2 cellular contexts compared by ENCODE assay signal in the genomic region with DNA sequence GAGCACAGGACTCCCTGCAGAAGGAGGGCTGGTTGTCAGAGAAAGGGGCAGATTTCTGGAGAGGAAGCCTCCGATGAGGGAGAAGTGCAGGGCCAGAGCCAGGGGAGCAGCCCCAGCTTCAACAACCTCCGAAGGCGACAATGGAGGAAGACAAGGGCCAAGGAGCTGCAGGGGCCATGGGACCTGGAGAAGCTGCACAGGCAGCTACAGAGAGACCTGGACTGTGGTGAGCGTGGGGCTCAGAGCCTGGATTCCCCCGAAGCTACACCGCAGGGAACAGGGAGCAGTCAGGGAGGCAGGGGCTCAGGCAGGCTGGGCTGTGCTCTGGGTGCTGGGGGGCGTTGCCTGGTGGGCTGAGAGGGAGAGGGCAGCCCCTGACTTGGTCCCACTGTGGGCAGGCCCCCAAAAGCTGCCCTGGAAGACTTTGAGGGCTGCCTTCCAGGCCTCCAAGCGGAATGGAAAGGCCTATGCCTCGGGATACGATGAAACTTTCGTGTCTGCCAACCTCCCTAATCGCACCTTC.
TF ChIP-seq lines count a peak whose summit lies in the region.

No MANE protein-coding gene starts in this region.

TF ChIP-seq in GM23338, 12 proteins besides CTCF, POLR2A, EP300 and RAD21 (continued from another document):
- TF ChIP-seq, protein P1, sequence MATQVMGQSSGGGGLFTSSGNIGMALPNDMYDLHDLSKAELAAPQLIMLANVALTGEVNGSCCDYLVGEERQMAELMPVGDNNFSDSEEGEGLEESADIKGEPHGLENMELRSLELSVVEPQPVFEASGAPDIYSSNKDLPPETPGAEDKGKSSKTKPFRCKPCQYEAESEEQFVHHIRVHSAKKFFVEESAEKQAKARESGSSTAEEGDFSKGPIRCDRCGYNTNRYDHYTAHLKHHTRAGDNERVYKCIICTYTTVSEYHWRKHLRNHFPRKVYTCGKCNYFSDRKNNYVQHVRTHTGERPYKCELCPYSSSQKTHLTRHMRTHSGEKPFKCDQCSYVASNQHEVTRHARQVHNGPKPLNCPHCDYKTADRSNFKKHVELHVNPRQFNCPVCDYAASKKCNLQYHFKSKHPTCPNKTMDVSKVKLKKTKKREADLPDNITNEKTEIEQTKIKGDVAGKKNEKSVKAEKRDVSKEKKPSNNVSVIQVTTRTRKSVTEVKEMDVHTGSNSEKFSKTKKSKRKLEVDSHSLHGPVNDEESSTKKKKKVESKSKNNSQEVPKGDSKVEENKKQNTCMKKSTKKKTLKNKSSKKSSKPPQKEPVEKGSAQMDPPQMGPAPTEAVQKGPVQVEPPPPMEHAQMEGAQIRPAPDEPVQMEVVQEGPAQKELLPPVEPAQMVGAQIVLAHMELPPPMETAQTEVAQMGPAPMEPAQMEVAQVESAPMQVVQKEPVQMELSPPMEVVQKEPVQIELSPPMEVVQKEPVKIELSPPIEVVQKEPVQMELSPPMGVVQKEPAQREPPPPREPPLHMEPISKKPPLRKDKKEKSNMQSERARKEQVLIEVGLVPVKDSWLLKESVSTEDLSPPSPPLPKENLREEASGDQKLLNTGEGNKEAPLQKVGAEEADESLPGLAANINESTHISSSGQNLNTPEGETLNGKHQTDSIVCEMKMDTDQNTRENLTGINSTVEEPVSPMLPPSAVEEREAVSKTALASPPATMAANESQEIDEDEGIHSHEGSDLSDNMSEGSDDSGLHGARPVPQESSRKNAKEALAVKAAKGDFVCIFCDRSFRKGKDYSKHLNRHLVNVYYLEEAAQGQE (IDR thresholded peaks at IDR 0.05; ENCODE audit: unreplicated experiment): no peak
- TF ChIP-seq, protein P2, sequence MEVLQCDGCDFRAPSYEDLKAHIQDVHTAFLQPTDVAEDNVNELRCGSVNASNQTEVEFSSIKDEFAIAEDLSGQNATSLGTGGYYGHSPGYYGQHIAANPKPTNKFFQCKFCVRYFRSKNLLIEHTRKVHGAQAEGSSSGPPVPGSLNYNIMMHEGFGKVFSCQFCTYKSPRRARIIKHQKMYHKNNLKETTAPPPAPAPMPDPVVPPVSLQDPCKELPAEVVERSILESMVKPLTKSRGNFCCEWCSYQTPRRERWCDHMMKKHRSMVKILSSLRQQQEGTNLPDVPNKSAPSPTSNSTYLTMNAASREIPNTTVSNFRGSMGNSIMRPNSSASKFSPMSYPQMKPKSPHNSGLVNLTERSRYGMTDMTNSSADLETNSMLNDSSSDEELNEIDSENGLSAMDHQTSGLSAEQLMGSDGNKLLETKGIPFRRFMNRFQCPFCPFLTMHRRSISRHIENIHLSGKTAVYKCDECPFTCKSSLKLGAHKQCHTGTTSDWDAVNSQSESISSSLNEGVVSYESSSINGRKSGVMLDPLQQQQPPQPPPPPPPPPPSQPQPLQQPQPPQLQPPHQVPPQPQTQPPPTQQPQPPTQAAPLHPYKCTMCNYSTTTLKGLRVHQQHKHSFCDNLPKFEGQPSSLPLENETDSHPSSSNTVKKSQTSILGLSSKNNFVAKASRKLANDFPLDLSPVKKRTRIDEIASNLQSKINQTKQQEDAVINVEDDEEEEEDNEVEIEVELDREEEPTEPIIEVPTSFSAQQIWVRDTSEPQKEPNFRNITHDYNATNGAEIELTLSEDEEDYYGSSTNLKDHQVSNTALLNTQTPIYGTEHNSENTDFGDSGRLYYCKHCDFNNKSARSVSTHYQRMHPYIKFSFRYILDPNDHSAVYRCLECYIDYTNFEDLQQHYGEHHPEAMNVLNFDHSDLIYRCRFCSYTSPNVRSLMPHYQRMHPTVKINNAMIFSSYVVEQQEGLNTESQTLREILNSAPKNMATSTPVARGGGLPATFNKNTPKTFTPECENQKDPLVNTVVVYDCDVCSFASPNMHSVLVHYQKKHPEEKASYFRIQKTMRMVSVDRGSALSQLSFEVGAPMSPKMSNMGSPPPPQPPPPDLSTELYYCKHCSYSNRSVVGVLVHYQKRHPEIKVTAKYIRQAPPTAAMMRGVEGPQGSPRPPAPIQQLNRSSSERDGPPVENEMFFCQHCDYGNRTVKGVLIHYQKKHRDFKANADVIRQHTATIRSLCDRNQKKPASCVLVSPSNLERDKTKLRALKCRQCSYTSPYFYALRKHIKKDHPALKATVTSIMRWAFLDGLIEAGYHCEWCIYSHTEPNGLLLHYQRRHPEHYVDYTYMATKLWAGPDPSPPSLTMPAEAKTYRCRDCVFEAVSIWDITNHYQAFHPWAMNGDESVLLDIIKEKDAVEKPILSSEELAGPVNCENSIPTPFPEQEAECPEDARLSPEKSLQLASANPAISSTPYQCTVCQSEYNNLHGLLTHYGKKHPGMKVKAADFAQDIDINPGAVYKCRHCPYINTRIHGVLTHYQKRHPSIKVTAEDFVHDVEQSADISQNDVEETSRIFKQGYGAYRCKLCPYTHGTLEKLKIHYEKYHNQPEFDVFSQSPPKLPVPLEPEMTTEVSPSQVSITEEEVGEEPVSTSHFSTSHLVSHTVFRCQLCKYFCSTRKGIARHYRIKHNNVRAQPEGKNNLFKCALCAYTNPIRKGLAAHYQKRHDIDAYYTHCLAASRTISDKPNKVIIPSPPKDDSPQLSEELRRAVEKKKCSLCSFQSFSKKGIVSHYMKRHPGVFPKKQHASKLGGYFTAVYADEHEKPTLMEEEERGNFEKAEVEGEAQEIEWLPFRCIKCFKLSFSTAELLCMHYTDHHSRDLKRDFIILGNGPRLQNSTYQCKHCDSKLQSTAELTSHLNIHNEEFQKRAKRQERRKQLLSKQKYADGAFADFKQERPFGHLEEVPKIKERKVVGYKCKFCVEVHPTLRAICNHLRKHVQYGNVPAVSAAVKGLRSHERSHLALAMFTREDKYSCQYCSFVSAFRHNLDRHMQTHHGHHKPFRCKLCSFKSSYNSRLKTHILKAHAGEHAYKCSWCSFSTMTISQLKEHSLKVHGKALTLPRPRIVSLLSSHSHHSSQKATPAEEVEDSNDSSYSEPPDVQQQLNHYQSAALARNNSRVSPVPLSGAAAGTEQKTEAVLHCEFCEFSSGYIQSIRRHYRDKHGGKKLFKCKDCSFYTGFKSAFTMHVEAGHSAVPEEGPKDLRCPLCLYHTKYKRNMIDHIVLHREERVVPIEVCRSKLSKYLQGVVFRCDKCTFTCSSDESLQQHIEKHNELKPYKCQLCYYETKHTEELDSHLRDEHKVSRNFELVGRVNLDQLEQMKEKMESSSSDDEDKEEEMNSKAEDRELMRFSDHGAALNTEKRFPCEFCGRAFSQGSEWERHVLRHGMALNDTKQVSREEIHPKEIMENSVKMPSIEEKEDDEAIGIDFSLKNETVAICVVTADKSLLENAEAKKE (CRISPR knock-in tag; IDR thresholded peaks at IDR 0.05): no peak
- TF ChIP-seq, protein P3, sequence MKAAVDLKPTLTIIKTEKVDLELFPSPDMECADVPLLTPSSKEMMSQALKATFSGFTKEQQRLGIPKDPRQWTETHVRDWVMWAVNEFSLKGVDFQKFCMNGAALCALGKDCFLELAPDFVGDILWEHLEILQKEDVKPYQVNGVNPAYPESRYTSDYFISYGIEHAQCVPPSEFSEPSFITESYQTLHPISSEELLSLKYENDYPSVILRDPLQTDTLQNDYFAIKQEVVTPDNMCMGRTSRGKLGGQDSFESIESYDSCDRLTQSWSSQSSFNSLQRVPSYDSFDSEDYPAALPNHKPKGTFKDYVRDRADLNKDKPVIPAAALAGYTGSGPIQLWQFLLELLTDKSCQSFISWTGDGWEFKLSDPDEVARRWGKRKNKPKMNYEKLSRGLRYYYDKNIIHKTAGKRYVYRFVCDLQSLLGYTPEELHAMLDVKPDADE (IDR thresholded peaks at IDR 0.05): no peak
- no peak for TF ChIP-seq STAT1 (IDR thresholded peaks at IDR 0.05; ENCODE audit: unreplicated experiment)
- no peak for TF ChIP-seq JUNB (IDR thresholded peaks at IDR 0.05; ENCODE audit: unreplicated experiment)
- TF ChIP-seq POLR2AphosphoS5 (IDR thresholded peaks at IDR 0.05; ENCODE audit: low read depth): no peak
- no peak for TF ChIP-seq EZH2phosphoT487 (IDR thresholded peaks at IDR 0.05; ENCODE audit: unreplicated experiment)

TF ChIP-seq in WTC11, 78 proteins besides CTCF, POLR2A, EP300 and RAD21 (continued from another document):
- TF ChIP-seq, protein P4, sequence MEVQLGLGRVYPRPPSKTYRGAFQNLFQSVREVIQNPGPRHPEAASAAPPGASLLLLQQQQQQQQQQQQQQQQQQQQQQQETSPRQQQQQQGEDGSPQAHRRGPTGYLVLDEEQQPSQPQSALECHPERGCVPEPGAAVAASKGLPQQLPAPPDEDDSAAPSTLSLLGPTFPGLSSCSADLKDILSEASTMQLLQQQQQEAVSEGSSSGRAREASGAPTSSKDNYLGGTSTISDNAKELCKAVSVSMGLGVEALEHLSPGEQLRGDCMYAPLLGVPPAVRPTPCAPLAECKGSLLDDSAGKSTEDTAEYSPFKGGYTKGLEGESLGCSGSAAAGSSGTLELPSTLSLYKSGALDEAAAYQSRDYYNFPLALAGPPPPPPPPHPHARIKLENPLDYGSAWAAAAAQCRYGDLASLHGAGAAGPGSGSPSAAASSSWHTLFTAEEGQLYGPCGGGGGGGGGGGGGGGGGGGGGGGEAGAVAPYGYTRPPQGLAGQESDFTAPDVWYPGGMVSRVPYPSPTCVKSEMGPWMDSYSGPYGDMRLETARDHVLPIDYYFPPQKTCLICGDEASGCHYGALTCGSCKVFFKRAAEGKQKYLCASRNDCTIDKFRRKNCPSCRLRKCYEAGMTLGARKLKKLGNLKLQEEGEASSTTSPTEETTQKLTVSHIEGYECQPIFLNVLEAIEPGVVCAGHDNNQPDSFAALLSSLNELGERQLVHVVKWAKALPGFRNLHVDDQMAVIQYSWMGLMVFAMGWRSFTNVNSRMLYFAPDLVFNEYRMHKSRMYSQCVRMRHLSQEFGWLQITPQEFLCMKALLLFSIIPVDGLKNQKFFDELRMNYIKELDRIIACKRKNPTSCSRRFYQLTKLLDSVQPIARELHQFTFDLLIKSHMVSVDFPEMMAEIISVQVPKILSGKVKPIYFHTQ (CRISPR knock-in tag; IDR thresholded peaks at IDR 0.05): no peak
- TF ChIP-seq RELA (CRISPR knock-in tag; IDR thresholded peaks at IDR 0.05; ENCODE audit: borderline replicate concordance) (no peak), JAZF1 (CRISPR knock-in tag; IDR thresholded peaks at IDR 0.05) (no peak), ATF1 (CRISPR knock-in tag; IDR thresholded peaks at IDR 0.05) (no peak)
- TF ChIP-seq, protein P5, sequence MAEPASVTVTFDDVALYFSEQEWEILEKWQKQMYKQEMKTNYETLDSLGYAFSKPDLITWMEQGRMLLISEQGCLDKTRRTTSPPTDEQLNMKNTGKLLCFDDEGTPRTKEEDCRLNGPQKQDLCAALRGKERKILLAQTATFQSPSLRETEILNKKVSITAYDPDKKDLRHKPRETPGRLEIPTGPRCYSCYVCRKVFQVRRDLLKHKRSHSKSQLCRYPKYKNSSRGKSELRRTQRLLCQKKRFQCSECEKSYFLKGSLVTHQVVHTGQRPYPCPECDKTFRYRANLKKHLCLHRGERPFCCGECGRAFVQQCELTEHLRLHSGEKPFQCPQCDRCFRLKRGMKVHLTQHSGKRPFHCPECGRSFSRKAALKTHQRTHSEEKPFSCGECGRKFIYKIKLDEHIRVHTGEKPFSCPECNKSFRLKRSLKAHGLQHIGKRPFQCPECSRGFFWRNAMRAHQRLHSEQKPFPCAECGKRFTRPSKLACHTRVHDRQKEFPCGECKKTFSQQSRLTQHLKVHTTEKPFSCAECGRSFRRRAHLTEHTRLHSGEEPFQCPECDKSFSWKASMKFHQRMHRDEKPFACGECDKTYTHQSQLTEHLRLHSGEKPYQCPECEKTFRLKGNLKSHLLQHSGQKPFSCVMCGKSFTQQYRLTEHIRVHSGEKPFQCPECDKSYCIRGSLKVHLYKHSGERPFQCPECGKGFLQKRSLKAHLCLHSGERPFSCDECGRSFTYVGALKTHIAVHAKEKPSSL (CRISPR knock-in tag; conservative IDR thresholded peaks at IDR 0.05): no peak
